Comparison of ENCODE assay signal across 1 cellular context in genomic region chr17:82687375-82687861, GRCh38.
TF ChIP-seq lines count a peak whose summit lies in the region.

No MANE protein-coding gene starts in this region.

TF ChIP-seq in IMR-90, 13 proteins besides CTCF, POLR2A, EP300 and RAD21 (continued from another document):
- TF ChIP-seq MAFK (IDR thresholded peaks at IDR 0.05; ENCODE audit: low read depth, low read length) = no peak
